In genomic region chr2:156343096-156343939, GRCh38 we compare ENCODE assay signal across 8 cellular contexts. TPM values are rescaled to one million over a fixed set of nuclear protein-coding genes. Genes with fewer than 3 reads are reported as not detected.
A peak's percentile ranks its signal among the peaks of the same experiment; 100 is the strongest.
DNase-seq lines count a peak whose midpoint lies in the region; ATAC-seq and TF ChIP-seq lines count a peak whose summit lies in the region.

No MANE protein-coding gene starts in this region.

- TF ChIP-seq POLR2A in Peyer's patch (IDR thresholded peaks at IDR 0.05) (no peak), erythroblast (IDR thresholded peaks at IDR 0.05; ENCODE audit: low read length) (no peak)

- ATAC-seq in GM21528 (IDR thresholded peaks at IDR 0.05; ENCODE audit: low FRiP score, unreplicated experiment), result no peak

- TF ChIP-seq CTCF in Peyer's patch (IDR thresholded peaks at IDR 0.05), result no peak

- peak overlapping the region; percentile 99 to 100 (median 100) for H3K27ac ChIP-seq in Peyer's patch

- no peaks in the 10 kb centered on the region for H3K9me3 ChIP-seq in Peyer's patch

- H3K4me3 ChIP-seq in GM08714 (ENCODE audit: low read length), result peak overlapping the region; percentile 77
- H3K4me3 ChIP-seq in Peyer's patch, result peak overlapping the region; percentile 73 to 98 (median 94)

- no peaks in the 10 kb centered on the region for H3K27me3 ChIP-seq in Peyer's patch

- H3K4me1 ChIP-seq in Peyer's patch, result peaks cover 0 to 23% (median 0%) of the 10 kb centered on the region in 4 donors

- no peak for DNase-seq in Peyer's patch
- peak; percentile 58 to 71 for DNase-seq in erythroblast (lab: John Stamatoyannopoulos, UW)
- peak; percentile 35 for DNase-seq in pons (ENCODE audit: low spot score)
- DNase-seq in GF-D8 (lab: John Stamatoyannopoulos, UW), result no peak
- no peak for DNase-seq in NK-92 (lab: John Stamatoyannopoulos, UW; ENCODE audit: unreplicated experiment)
- no peak for DNase-seq in NCI-H2029 (lab: John Stamatoyannopoulos, UW)

- no peaks in the 10 kb centered on the region for H3K36me3 ChIP-seq in Peyer's patch

RNA-seq across cellular contexts. Expression of gene NR4A2, which starts 10.8 kb away (rescaled TPM):
- 1 to 10 TPM; 1.9 to 5.0 (median 2.5) TPM for total RNA-seq in Peyer's patch

Comparison
In these comparisons a context has a peak if more than half of its experiments do, and no peak if none do; other contexts are left out.
1. DNase-seq: peak in erythroblast (2 of 2) and pons (single experiment); none in Peyer's patch (0 of 3), GF-D8 (single experiment), NK-92 (single experiment) and NCI-H2029 (single experiment).